Comparison of ENCODE assay signal across 14 cellular contexts in genomic region chr20:62381202-62381797, GRCh38. TPM values are rescaled to one million over a fixed set of nuclear protein-coding genes. Genes with fewer than 3 reads are reported as not detected.
DNase-seq lines count a peak whose midpoint lies in the region; ATAC-seq and TF ChIP-seq lines count a peak whose summit lies in the region.
"Had no signal": no experiment of that assay in that cellular context is flagged by ENCODE, and none has a peak within 500 bp of the region (broad histone marks: within the 10 kb centered on the region; RNA-seq: fewer than 3 reads in every experiment).

No MANE protein-coding gene starts in this region.

- 71% methylated on average over 13 of the region's 16 CpGs for WGBS in mesenchymal stem cell

- peak overlapping the region; percentile 23 for H2AK5ac ChIP-seq in mesenchymal stem cell (ENCODE audit: low read length, severe bottlenecking)

- peak overlapping the region in 1 of 2 experiments; percentile 4 for H3K18ac ChIP-seq in mesenchymal stem cell (ENCODE audit: low read depth in 1 of 2, low read length in 2 of 2)

- peaks cover 17% of the 10 kb centered on the region for H3K79me1 ChIP-seq in mesenchymal stem cell (replicated peaks; ENCODE audit: low read length, poor library complexity, severe bottlenecking)

- H3K23ac ChIP-seq in mesenchymal stem cell (ENCODE audit: low read length in 2 of 2), result no peak overlapping the region

- no peak overlapping the region for H3K4ac ChIP-seq in mesenchymal stem cell (ENCODE audit: low read depth in 1 of 2, low read length in 2 of 2)

- peaks cover 42% of the 10 kb centered on the region for H3K4me1 ChIP-seq in mesenchymal stem cell (ENCODE audit: control insufficient read depth, insufficient read depth, low read depth, low read length)
- H3K4me1 ChIP-seq in upper lobe of right lung, result peaks cover 28% of the 10 kb centered on the region

- no peak overlapping the region for H4K8ac ChIP-seq in mesenchymal stem cell (ENCODE audit: low read length)

- DNase-seq in activated naive CD4-positive, alpha-beta T cell treated with anti-CD3 and anti-CD28 coated beads for 36 hours, result peak; percentile 55
- no peak for DNase-seq in activated naive CD4-positive, alpha-beta T cell treated with anti-CD3 and anti-CD28 coated beads, Interleukin-2, amount 10 ng/mL, durations not matched to agents 7 days and 5 days
- peak; percentile 76 for DNase-seq in dermis blood vessel endothelial cell
- no peak for DNase-seq in mesenchymal stem cell
- DNase-seq in upper lobe of right lung, result no peak
- no peak for DNase-seq in HPDE6-E6E7 (ENCODE audit: extremely low spot score)
- no peak for DNase-seq in NCI-H526 (lab: John Stamatoyannopoulos, UW)
- no peak for DNase-seq in stimulated activated CD4-positive, alpha-beta T cell treated with anti-CD3 and anti-CD28 coated beads, Interleukin-4, amount 100 ng/mL, for 4 hours
- DNase-seq: activated CD8-positive, alpha-beta memory T cell treated with anti-CD3 and anti-CD28 coated beads for 24 hours; aorta; naive thymus-derived CD8-positive, alpha-beta T cell; NCI-H1694; stimulated activated CD4-positive, alpha-beta T cell treated with anti-CD3 and anti-CD28 coated beads, Interleukin-1b, Interleukin-23, amount 100 ng/mL, for 48 hours had no signal

- no peak overlapping the region for H2BK5ac ChIP-seq in mesenchymal stem cell (ENCODE audit: low read depth, low read length, poor library complexity, severe bottlenecking)

- no peak overlapping the region for H2BK15ac ChIP-seq in mesenchymal stem cell (ENCODE audit: low read depth, poor library complexity, severe bottlenecking)

- no peaks in the 10 kb centered on the region for H3K9me3 ChIP-seq in mesenchymal stem cell (ENCODE audit: control insufficient read depth, low read length)
- H3K9me3 ChIP-seq in upper lobe of right lung, result no peaks in the 10 kb centered on the region
- H3K9me3 ChIP-seq: thoracic aorta had no signal

- H3K27ac ChIP-seq in mesenchymal stem cell (ENCODE audit: low read length, poor library complexity, severe bottlenecking) (no peak overlapping the region), upper lobe of right lung (peak overlapping the region; percentile 65)
- H3K27ac ChIP-seq: thoracic aorta had no signal

- intact Hi-C loops in activated naive CD4-positive, alpha-beta T cell treated with anti-CD3 and anti-CD28 coated beads for 36 hours (cut with micrococcal nuclease), result loop anchor here (10.0 kb wide), 1 partner anchor 356 kb away; no protein-coding TSS in a partner anchor
- intact Hi-C loops in upper lobe of right lung (cut with DNase I), result no loop called here

- H4K91ac ChIP-seq in mesenchymal stem cell (ENCODE audit: low read length), result no peak overlapping the region

- TF ChIP-seq CTCF in upper lobe of right lung (IDR thresholded peaks at IDR 0.05), result no peak

- H3K36me3 ChIP-seq in mesenchymal stem cell (ENCODE audit: control insufficient read depth in 1 of 2, insufficient read depth in 2 of 2, low read depth in 1 of 2, low read length in 2 of 2) (peaks cover 13 to 20% of the 10 kb centered on the region in 2 experiments), upper lobe of right lung (no peaks in the 10 kb centered on the region)
- H3K36me3 ChIP-seq: thoracic aorta had no signal

- H3K27me3 ChIP-seq in mesenchymal stem cell (ENCODE audit: control insufficient read depth in 1 of 2, insufficient read depth in 1 of 2, low read length in 2 of 2) (no peaks in the 10 kb centered on the region), upper lobe of right lung (no peaks in the 10 kb centered on the region)

- peak overlapping the region in 1 of 2 experiments; percentile 49 for H2BK12ac ChIP-seq in mesenchymal stem cell (ENCODE audit: low read length in 2 of 2)

- H2BK120ac ChIP-seq in mesenchymal stem cell (ENCODE audit: low read depth, low read length), result no peak overlapping the region

- peaks cover 3% of the 10 kb centered on the region for H3K9me3 Mint-ChIP-seq in activated naive CD4-positive, alpha-beta T cell treated with anti-CD3 and anti-CD28 coated beads for 36 hours
- H3K9me3 Mint-ChIP-seq in activated naive CD4-positive, alpha-beta T cell treated with anti-CD3 and anti-CD28 coated beads, Interleukin-2, amount 10 ng/mL, durations not matched to agents 7 days and 5 days, result peaks cover 4% of the 10 kb centered on the region

- H3K27ac Mint-ChIP-seq in activated naive CD4-positive, alpha-beta T cell treated with anti-CD3 and anti-CD28 coated beads for 36 hours, result no peak overlapping the region
- no peak overlapping the region for H3K27ac Mint-ChIP-seq in activated naive CD4-positive, alpha-beta T cell treated with anti-CD3 and anti-CD28 coated beads, Interleukin-2, amount 10 ng/mL, durations not matched to agents 7 days and 5 days

- H3K27me3 Mint-ChIP-seq in activated naive CD4-positive, alpha-beta T cell treated with anti-CD3 and anti-CD28 coated beads for 36 hours (ENCODE audit: low read depth), result no peaks in the 10 kb centered on the region
- H3K27me3 Mint-ChIP-seq in activated naive CD4-positive, alpha-beta T cell treated with anti-CD3 and anti-CD28 coated beads, Interleukin-2, amount 10 ng/mL, durations not matched to agents 7 days and 5 days, result no peaks in the 10 kb centered on the region
- H3K27me3 Mint-ChIP-seq: naive thymus-derived CD8-positive, alpha-beta T cell had no signal

- peak overlapping the region; percentile 36 for H3K9ac ChIP-seq in mesenchymal stem cell (ENCODE audit: low read length)

- CTCF ChIA-PET in activated naive CD4-positive, alpha-beta T cell treated with anti-CD3 and anti-CD28 coated beads for 36 hours (lab: Charles Lee), result interaction anchor here (0.6 kb wide), 1 partner anchor 302 kb away, joined by 3 read pairs; no protein-coding TSS in a partner anchor
- CTCF ChIA-PET in activated naive CD4-positive, alpha-beta T cell treated with anti-CD3 and anti-CD28 coated beads, Interleukin-2, amount 10 ng/mL, durations not matched to agents 7 days and 5 days (lab: Charles Lee), result interaction anchor here (1.0 kb wide), 1 partner anchor 21 kb away, joined by 3 read pairs; no protein-coding TSS in a partner anchor

- no peak for ATAC-seq in upper lobe of right lung
- ATAC-seq: naive thymus-derived CD8-positive, alpha-beta T cell had no signal

- H2AFZ ChIP-seq in mesenchymal stem cell (ENCODE audit: low read depth, low read length), result no peak overlapping the region

- H3K4me2 ChIP-seq in mesenchymal stem cell (ENCODE audit: low read length, poor library complexity, severe bottlenecking), result no peak overlapping the region

- peaks cover 15% of the 10 kb centered on the region for H3K36me3 Mint-ChIP-seq in activated naive CD4-positive, alpha-beta T cell treated with anti-CD3 and anti-CD28 coated beads for 36 hours (ENCODE audit: low read depth)
- H3K36me3 Mint-ChIP-seq in activated naive CD4-positive, alpha-beta T cell treated with anti-CD3 and anti-CD28 coated beads, Interleukin-2, amount 10 ng/mL, durations not matched to agents 7 days and 5 days, result peaks cover 13% of the 10 kb centered on the region

- H3K4me3 ChIP-seq in mesenchymal stem cell (ENCODE audit: insufficient read depth in 1 of 2, low read depth in 1 of 2, low read length in 2 of 2) (no peak overlapping the region), upper lobe of right lung (no peak overlapping the region)
- H3K4me3 ChIP-seq: thoracic aorta had no signal

- H3K4me1 Mint-ChIP-seq in activated naive CD4-positive, alpha-beta T cell treated with anti-CD3 and anti-CD28 coated beads for 36 hours (ENCODE audit: low read depth), result peaks cover 33% of the 10 kb centered on the region
- H3K4me1 Mint-ChIP-seq in activated naive CD4-positive, alpha-beta T cell treated with anti-CD3 and anti-CD28 coated beads, Interleukin-2, amount 10 ng/mL, durations not matched to agents 7 days and 5 days, result peaks cover 25% of the 10 kb centered on the region

- H3K4me3 Mint-ChIP-seq in activated naive CD4-positive, alpha-beta T cell treated with anti-CD3 and anti-CD28 coated beads for 36 hours, result no peak overlapping the region
- no peak overlapping the region for H3K4me3 Mint-ChIP-seq in activated naive CD4-positive, alpha-beta T cell treated with anti-CD3 and anti-CD28 coated beads, Interleukin-2, amount 10 ng/mL, durations not matched to agents 7 days and 5 days

- H3K14ac ChIP-seq in mesenchymal stem cell (ENCODE audit: low read length in 2 of 2), result no peak overlapping the region

RNA-seq across cellular contexts. Expression of gene RPS21, which starts 5.6 kb away (rescaled TPM):
- 1,000 to 10,000 TPM; 2,995 to 3,072 TPM for total RNA-seq in activated naive CD4-positive, alpha-beta T cell treated with anti-CD3 and anti-CD28 coated beads for 36 hours
- total RNA-seq in dermis blood vessel endothelial cell (226 and 1,095 TPM in 2 replicates), upper lobe of right lung (1,050 TPM)
- 2,383 TPM for polyA plus RNA-seq in mesenchymal stem cell (2013, experiment 1 of 2)
- polyA plus RNA-seq in mesenchymal stem cell (2013, experiment 2 of 2), result 2,319 TPM

RNA-seq across cellular contexts. Expression of gene LAMA5, which starts 14.2 kb away (rescaled TPM):
- total RNA-seq in activated naive CD4-positive, alpha-beta T cell treated with anti-CD3 and anti-CD28 coated beads for 36 hours, result 1 to 10 TPM in 1 of 2 experiments, under 1 TPM in 1; 0.81 to 1.5 TPM
- total RNA-seq in dermis blood vessel endothelial cell, result 55.8 and 127 TPM in 2 replicates
- 70.0 TPM for polyA plus RNA-seq in mesenchymal stem cell (2013, experiment 1 of 2)
- 65.1 TPM for polyA plus RNA-seq in mesenchymal stem cell (2013, experiment 2 of 2)
- total RNA-seq in upper lobe of right lung, result 279 TPM

RNA-seq across cellular contexts. Expression of gene CABLES2, which starts 25.8 kb away (rescaled TPM):
- 1 to 10 TPM; 3.6 to 5.1 TPM for total RNA-seq in activated naive CD4-positive, alpha-beta T cell treated with anti-CD3 and anti-CD28 coated beads for 36 hours
- total RNA-seq in dermis blood vessel endothelial cell, result 0.85 and 1.9 TPM in 2 replicates
- polyA plus RNA-seq in mesenchymal stem cell (2013, experiment 1 of 2), result 5.4 TPM
- polyA plus RNA-seq in mesenchymal stem cell (2013, experiment 2 of 2), result 5.4 TPM
- 4.1 TPM for total RNA-seq in upper lobe of right lung

RNA-seq across cellular contexts. Expression of gene RBBP8NL, which starts 46.0 kb away (rescaled TPM):
- not detected for total RNA-seq in activated naive CD4-positive, alpha-beta T cell treated with anti-CD3 and anti-CD28 coated beads for 36 hours
- total RNA-seq in dermis blood vessel endothelial cell, result not detected in 2 replicates
- not detected for polyA plus RNA-seq in mesenchymal stem cell (2013, experiment 1 of 2)
- polyA plus RNA-seq in mesenchymal stem cell (2013, experiment 2 of 2), result not detected
- total RNA-seq in upper lobe of right lung, result 0.64 TPM
- total RNA-seq: aorta; naive thymus-derived CD8-positive, alpha-beta T cell; thoracic aorta had no signal
- polyA plus RNA-seq: naive thymus-derived CD8-positive, alpha-beta T cell had no signal

Comparison
In these comparisons a context has a peak if more than half of its experiments do, and no peak if none do; other contexts are left out.
1. DNase-seq: peak in activated naive CD4-positive, alpha-beta T cell treated with anti-CD3 and anti-CD28 coated beads for 36 hours (single experiment) and dermis blood vessel endothelial cell (single experiment); none in activated naive CD4-positive, alpha-beta T cell treated with anti-CD3 and anti-CD28 coated beads, Interleukin-2, amount 10 ng/mL, durations not matched to agents 7 days and 5 days (single experiment), mesenchymal stem cell (single experiment), upper lobe of right lung (single experiment), HPDE6-E6E7 (single experiment), NCI-H526 (0 of 2) and stimulated activated CD4-positive, alpha-beta T cell treated with anti-CD3 and anti-CD28 coated beads, Interleukin-4, amount 100 ng/mL, for 4 hours (0 of 2).
2. RNA of gene LAMA5, which starts 14.2 kb away (total RNA-seq): 279 TPM in upper lobe of right lung (single experiment) and 55.8 to 127 TPM in dermis blood vessel endothelial cell; 0.81 to 1.5 TPM in activated naive CD4-positive, alpha-beta T cell treated with anti-CD3 and anti-CD28 coated beads for 36 hours; every median in the first group is over 10 times any median in the second.